ENCODE assay signal across 21 cellular contexts in genomic region chrX:109360301-109360700, GRCh38.
"Had no signal": no experiment of that assay in that cellular context is flagged by ENCODE, and none has a peak within 500 bp of the region (broad histone marks: within the 10 kb centered on the region; RNA-seq: fewer than 3 reads in every experiment).

No MANE protein-coding gene starts in this region.

- H3K27me3 ChIP-seq: body of pancreas, esophagus muscularis mucosa, right atrium auricular region had no signal

- H3K36me3 ChIP-seq: esophagus muscularis mucosa, prostate gland, right atrium auricular region, stomach had no signal

- H3K4me3 ChIP-seq: body of pancreas, esophagus muscularis mucosa, prostate gland, right atrium auricular region, stomach had no signal

- H3K9me3 ChIP-seq: body of pancreas, prostate gland had no signal

- DNase-seq: activated CD4-positive, alpha-beta memory T cell treated with anti-CD3 and anti-CD28 coated beads for 36 hours; activated CD4-positive, alpha-beta T cell treated with anti-CD3 and anti-CD28 coated beads for 36 hours; activated gamma-delta T cell treated with Interleukin-2 at 50 U/mL for 16 hours; activated T-cell treated with anti-CD3 and anti-CD28 coated beads for 4 hours; body of pancreas; cortex of kidney; effector CD8-positive, alpha-beta T cell; hippocampal formation; midbrain; small intestine; stimulated activated CD4-positive, alpha-beta T cell treated with anti-CD3 and anti-CD28 coated beads, Interleukin-4, amount 100 ng/mL, for 1 hour; stomach; SW 1271 had no signal

- ATAC-seq: activated CD4-positive, alpha-beta T cell treated with anti-CD3 and anti-CD28 coated beads for 36 hours; activated naive CD4-positive, alpha-beta T cell treated with anti-CD3 and anti-CD28 coated beads, Interleukin-2, amount 50 U/mL, for 72 hours; body of pancreas; left lobe of liver; stimulated activated effector memory CD8-positive, alpha-beta T cell treated with anti-CD3 and anti-CD28 coated beads, Interleukin-12 subunit alpha, Interleukin-12 subunit beta, amount 100 ng/mL, for 72 hours; WTC11 had no signal

- H3K27ac ChIP-seq: body of pancreas, esophagus muscularis mucosa, prostate gland, right atrium auricular region, stomach had no signal

- FAIRE-seq: keratinocyte, small intestine had no signal

- H3K4me1 ChIP-seq: body of pancreas, esophagus muscularis mucosa, prostate gland, right atrium auricular region, stomach had no signal
